In genomic region chr16:66717112-66717675, GRCh38 we compare ENCODE assay signal across 9 cellular contexts. TPM values are rescaled to one million over a fixed set of nuclear protein-coding genes. Genes with fewer than 3 reads are reported as not detected.
DNase-seq lines count a peak whose midpoint lies in the region; ATAC-seq, FAIRE-seq and TF ChIP-seq lines count a peak whose summit lies in the region.
"Had no signal": no experiment of that assay in that cellular context is flagged by ENCODE, and none has a peak within 500 bp of the region (broad histone marks: within the 10 kb centered on the region; RNA-seq: fewer than 3 reads in every experiment).

No MANE protein-coding gene starts in this region.

- no peak overlapping the region for H3K27ac Mint-ChIP-seq in activated CD4-positive, alpha-beta memory T cell treated with anti-CD3 and anti-CD28 coated beads for 36 hours
- H3K27ac Mint-ChIP-seq in stimulated activated effector memory CD8-positive, alpha-beta T cell treated with anti-CD3 and anti-CD28 coated beads, Interleukin-12 subunit alpha, Interleukin-12 subunit beta, amount 100 ng/mL, for 72 hours: peak overlapping the region; percentile 40

- H3K27me3 Mint-ChIP-seq in activated CD4-positive, alpha-beta memory T cell treated with anti-CD3 and anti-CD28 coated beads for 36 hours: no peaks in the 10 kb centered on the region

- DNase-seq in D721Med (ENCODE audit: insufficient read length, low spot score) (no peak), HK-2 (ENCODE audit: unreplicated experiment) (peak; percentile 23), left ventricle myocardium superior (peak; percentile 46), GOT3 (lab: John Stamatoyannopoulos, UW) (no peak), T-helper 9 cell (no peak)
- peak; percentile 29 for DNase-seq in activated CD4-positive, alpha-beta memory T cell treated with anti-CD3 and anti-CD28 coated beads for 36 hours
- no peak for DNase-seq in stimulated activated effector memory CD8-positive, alpha-beta T cell treated with anti-CD3 and anti-CD28 coated beads, Interleukin-12 subunit alpha, Interleukin-12 subunit beta, amount 100 ng/mL, for 72 hours (ENCODE audit: low spot score in 2 of 2)

- H3K9me3 Mint-ChIP-seq in activated CD4-positive, alpha-beta memory T cell treated with anti-CD3 and anti-CD28 coated beads for 36 hours: no peaks in the 10 kb centered on the region
- H3K9me3 Mint-ChIP-seq in stimulated activated effector memory CD8-positive, alpha-beta T cell treated with anti-CD3 and anti-CD28 coated beads, Interleukin-12 subunit alpha, Interleukin-12 subunit beta, amount 100 ng/mL, for 72 hours: no peaks in the 10 kb centered on the region

- H3K36me3 Mint-ChIP-seq in activated CD4-positive, alpha-beta memory T cell treated with anti-CD3 and anti-CD28 coated beads for 36 hours: peaks cover 4% of the 10 kb centered on the region
- H3K36me3 Mint-ChIP-seq in stimulated activated effector memory CD8-positive, alpha-beta T cell treated with anti-CD3 and anti-CD28 coated beads, Interleukin-12 subunit alpha, Interleukin-12 subunit beta, amount 100 ng/mL, for 72 hours: peaks cover 23% of the 10 kb centered on the region

- no peak for FAIRE-seq in D721Med (lab: Jason Lieb, UNC)
- FAIRE-seq: islet of Langerhans had no signal

- ATAC-seq in left ventricle myocardium superior (peak; percentile 68), HG03432 (IDR thresholded peaks at IDR 0.05; ENCODE audit: unreplicated experiment) (no peak)
- peak; percentile 28 for ATAC-seq in stimulated activated effector memory CD8-positive, alpha-beta T cell treated with anti-CD3 and anti-CD28 coated beads, Interleukin-12 subunit alpha, Interleukin-12 subunit beta, amount 100 ng/mL, for 72 hours

- CTCF ChIA-PET in activated CD4-positive, alpha-beta memory T cell treated with anti-CD3 and anti-CD28 coated beads for 36 hours (lab: Charles Lee): interaction anchor here (2.3 kb wide), 1 partner anchor 23 kb away, joined by 5 read pairs; no protein-coding TSS in a partner anchor

- TF ChIP-seq CTCF in D721Med (IDR thresholded peaks at IDR 0.05; ENCODE audit: insufficient read depth, missing control alignments): peak; percentile 39

- no peaks in the 10 kb centered on the region for H3K4me1 Mint-ChIP-seq in activated CD4-positive, alpha-beta memory T cell treated with anti-CD3 and anti-CD28 coated beads for 36 hours (ENCODE audit: low read depth)
- H3K4me1 Mint-ChIP-seq in stimulated activated effector memory CD8-positive, alpha-beta T cell treated with anti-CD3 and anti-CD28 coated beads, Interleukin-12 subunit alpha, Interleukin-12 subunit beta, amount 100 ng/mL, for 72 hours: no peaks in the 10 kb centered on the region

- H3K4me3 Mint-ChIP-seq in activated CD4-positive, alpha-beta memory T cell treated with anti-CD3 and anti-CD28 coated beads for 36 hours: no peak overlapping the region
- no peak overlapping the region for H3K4me3 Mint-ChIP-seq in stimulated activated effector memory CD8-positive, alpha-beta T cell treated with anti-CD3 and anti-CD28 coated beads, Interleukin-12 subunit alpha, Interleukin-12 subunit beta, amount 100 ng/mL, for 72 hours

- POLR2A ChIA-PET in activated CD4-positive, alpha-beta memory T cell treated with anti-CD3 and anti-CD28 coated beads for 36 hours (lab: Charles Lee): no interaction called here

- intact Hi-C loops in activated CD4-positive, alpha-beta memory T cell treated with anti-CD3 and anti-CD28 coated beads for 36 hours (cut with micrococcal nuclease): no loop called here
- intact Hi-C loops in left ventricle myocardium superior (cut with micrococcal nuclease): no loop called here

RNA-seq across cellular contexts. Expression of gene CMTM4, which starts 20.7 kb away (rescaled TPM):
- 1 to 10 TPM; 2.8 to 4.1 TPM for total RNA-seq in activated CD4-positive, alpha-beta memory T cell treated with anti-CD3 and anti-CD28 coated beads for 36 hours
- 12.7 TPM for total RNA-seq in left ventricle myocardium superior

RNA-seq across cellular contexts. Expression of gene DYNC1LI2, which starts 34.2 kb away (rescaled TPM):
- total RNA-seq in activated CD4-positive, alpha-beta memory T cell treated with anti-CD3 and anti-CD28 coated beads for 36 hours: 10 to 100 TPM; 37.9 to 39.1 TPM
- total RNA-seq in left ventricle myocardium superior: 80.6 TPM

Comparison
In these comparisons a context has a peak if more than half of its experiments do, and no peak if none do; other contexts are left out.
1. DNase-seq: peak in HK-2 (single experiment), activated CD4-positive, alpha-beta memory T cell treated with anti-CD3 and anti-CD28 coated beads for 36 hours (single experiment) and left ventricle myocardium superior (single experiment); none in D721Med (single experiment), stimulated activated effector memory CD8-positive, alpha-beta T cell treated with anti-CD3 and anti-CD28 coated beads, Interleukin-12 subunit alpha, Interleukin-12 subunit beta, amount 100 ng/mL, for 72 hours (0 of 2), GOT3 (single experiment) and T-helper 9 cell (single experiment).